35 cellular contexts compared by ENCODE assay signal in the genomic region with DNA sequence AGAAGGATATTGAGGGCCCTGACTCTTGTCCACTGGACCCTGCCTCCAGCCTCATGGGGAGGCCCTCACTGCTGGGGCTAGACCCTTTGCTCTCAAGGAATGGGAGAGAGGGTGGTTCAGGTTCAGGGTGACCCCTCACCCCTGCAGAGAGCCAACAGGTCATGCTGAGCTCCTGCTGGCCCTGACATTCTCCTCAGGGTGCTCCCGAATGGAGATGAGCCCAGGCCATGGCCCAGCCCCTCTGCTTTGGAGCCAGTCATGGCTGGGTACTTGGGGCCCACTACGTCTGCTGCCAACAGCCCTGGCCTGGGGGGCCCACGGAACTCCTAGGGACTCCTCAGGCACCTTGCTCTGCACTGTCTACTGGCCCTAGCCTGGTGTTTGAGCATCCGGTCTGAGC. TPM values are rescaled to one million over a fixed set of nuclear protein-coding genes. Genes with fewer than 3 reads are reported as not detected.
"Had no signal": no experiment of that assay in that cellular context is flagged by ENCODE, and none has a peak within 500 bp of the region (broad histone marks: within the 10 kb centered on the region; RNA-seq: fewer than 3 reads in every experiment).

No MANE protein-coding gene starts in this region.

- H3K27ac Mint-ChIP-seq: activated CD8-positive, alpha-beta T cell treated with anti-CD3 and anti-CD28 coated beads for 36 hours; activated naive CD8-positive, alpha-beta T cell; activated T-helper 17 cell treated with anti-CD3 and anti-CD28 coated beads, Interleukin-2, amount 50 U/mL, for 72 hours; dendritic cell treated with granulocyte-macrophage colony-stimulating factor and Interleukin-4, amounts not matched to agents 40 ng/mL and 50 ng/mL, for 4 days; endodermal cell; T-helper 17 cell; T-helper 2 cell treated with Interferon-gamma antibody and Interleukin-4, amounts not matched to agents 5 μg/mL and 100 μg/mL, for 36 hours; WTC11 had no signal

- H3K36me3 Mint-ChIP-seq: activated naive CD8-positive, alpha-beta T cell; WTC11 had no signal

- H3K4me3 Mint-ChIP-seq: activated CD8-positive, alpha-beta T cell treated with anti-CD3 and anti-CD28 coated beads for 36 hours; activated naive CD8-positive, alpha-beta T cell; activated T-cell treated with anti-CD3 and anti-CD28 coated beads, Interleukin-2, amount 50 U/mL, for 4 hours; activated T-helper 17 cell treated with anti-CD3 and anti-CD28 coated beads, Interleukin-2, amount 50 U/mL, for 72 hours; central memory CD8-positive, alpha-beta T cell; dendritic cell treated with granulocyte-macrophage colony-stimulating factor and Interleukin-4, amounts not matched to agents 40 ng/mL and 50 ng/mL, for 4 days; endodermal cell; T-helper 17 cell; T-helper 2 cell treated with Interferon-gamma antibody and Interleukin-4, amounts not matched to agents 5 μg/mL and 100 μg/mL, for 36 hours; WTC11 had no signal

- H3K4me1 Mint-ChIP-seq: activated T-helper 17 cell treated with anti-CD3 and anti-CD28 coated beads, Interleukin-2, amount 50 U/mL, for 72 hours had no signal

- H3K9me3 ChIP-seq: esophagus muscularis mucosa, gastrocnemius medialis had no signal

- H3K27me3 ChIP-seq: gastrocnemius medialis had no signal

- DNase-seq: activated CD4-positive, alpha-beta T cell treated with anti-CD3 and anti-CD28 coated beads for 1 hour; activated CD4-positive, alpha-beta T cell treated with anti-CD3 and anti-CD28 coated beads for 48 hours; activated CD8-positive, alpha-beta memory T cell treated with anti-CD3 and anti-CD28 coated beads for 24 hours; activated CD8-positive, alpha-beta T cell treated with anti-CD3 and anti-CD28 coated beads for 36 hours; activated effector memory CD4-positive, alpha-beta T cell treated with Interleukin-2 at 50 U/mL for 16 hours; activated gamma-delta T cell treated with Interleukin-2 at 50 U/mL for 16 hours; activated naive CD4-positive, alpha-beta T cell treated with anti-CD3 and anti-CD28 coated beads, Interleukin-2, amount 50 U/mL, for 16 hours; activated naive CD4-positive, alpha-beta T cell treated with Interleukin-2 at 50 U/mL for 16 hours; activated T-cell treated with anti-CD3 and anti-CD28 coated beads, Interleukin-2, amount 50 U/mL, for 4 hours; amniotic stem cell; anterior cingulate cortex; brain microvascular endothelial cell; dorsolateral prefrontal cortex; effector memory CD4-positive, alpha-beta T cell; endodermal cell; foreskin keratinocyte; gastrocnemius medialis; glutamatergic neuron; T-helper 1 cell; T-helper 17 cell; T1000 had no signal

- ATAC-seq: activated CD8-positive, alpha-beta T cell treated with anti-CD3 and anti-CD28 coated beads for 36 hours; activated T-cell treated with anti-CD3 and anti-CD28 coated beads, Interleukin-2, amount 50 U/mL, for 4 hours; activated T-helper 17 cell treated with anti-CD3 and anti-CD28 coated beads, Interleukin-2, amount 50 U/mL, for 72 hours; foreskin keratinocyte; gastrocnemius medialis; T-helper 17 cell; WTC11 had no signal

- H3K36me3 ChIP-seq: brain microvascular endothelial cell, esophagus muscularis mucosa, gastrocnemius medialis had no signal

- H3K4me3 ChIP-seq: coronary artery, dorsolateral prefrontal cortex, esophagus muscularis mucosa, gastrocnemius medialis had no signal

- H3K4me1 ChIP-seq: foreskin keratinocyte, gastrocnemius medialis had no signal

- H3K9me3 Mint-ChIP-seq: activated CD8-positive, alpha-beta T cell treated with anti-CD3 and anti-CD28 coated beads for 36 hours; activated T-cell treated with anti-CD3 and anti-CD28 coated beads, Interleukin-2, amount 50 U/mL, for 4 hours; activated T-helper 17 cell treated with anti-CD3 and anti-CD28 coated beads, Interleukin-2, amount 50 U/mL, for 72 hours; central memory CD8-positive, alpha-beta T cell; dendritic cell treated with granulocyte-macrophage colony-stimulating factor and Interleukin-4, amounts not matched to agents 40 ng/mL and 50 ng/mL, for 4 days; endodermal cell; T-helper 2 cell treated with Interferon-gamma antibody and Interleukin-4, amounts not matched to agents 5 μg/mL and 100 μg/mL, for 36 hours; WTC11 had no signal

- H3K27ac ChIP-seq: brain microvascular endothelial cell, coronary artery, dorsolateral prefrontal cortex, esophagus muscularis mucosa, foreskin keratinocyte, gastrocnemius medialis had no signal

RNA-seq across cellular contexts. Expression of a gene that starts 49.2 kb away (rescaled TPM):
- total RNA-seq: activated CD8-positive, alpha-beta T cell treated with anti-CD3 and anti-CD28 coated beads for 36 hours; activated T-cell treated with anti-CD3 and anti-CD28 coated beads, Interleukin-2, amount 50 U/mL, for 4 hours; activated T-helper 17 cell treated with anti-CD3 and anti-CD28 coated beads, Interleukin-2, amount 50 U/mL, for 72 hours; astrocyte; bronchial epithelial cell; cardiac septum; cerebellum; dorsolateral prefrontal cortex; endodermal cell; epithelial cell of proximal tubule; esophagus muscularis mucosa; foreskin keratinocyte; gastrocnemius medialis; T-helper 17 cell; WTC11 had no signal
- polyA plus RNA-seq: adipose tissue, foreskin keratinocyte had no signal
